ENCODE assay signal across 8 cellular contexts in the genomic region with DNA sequence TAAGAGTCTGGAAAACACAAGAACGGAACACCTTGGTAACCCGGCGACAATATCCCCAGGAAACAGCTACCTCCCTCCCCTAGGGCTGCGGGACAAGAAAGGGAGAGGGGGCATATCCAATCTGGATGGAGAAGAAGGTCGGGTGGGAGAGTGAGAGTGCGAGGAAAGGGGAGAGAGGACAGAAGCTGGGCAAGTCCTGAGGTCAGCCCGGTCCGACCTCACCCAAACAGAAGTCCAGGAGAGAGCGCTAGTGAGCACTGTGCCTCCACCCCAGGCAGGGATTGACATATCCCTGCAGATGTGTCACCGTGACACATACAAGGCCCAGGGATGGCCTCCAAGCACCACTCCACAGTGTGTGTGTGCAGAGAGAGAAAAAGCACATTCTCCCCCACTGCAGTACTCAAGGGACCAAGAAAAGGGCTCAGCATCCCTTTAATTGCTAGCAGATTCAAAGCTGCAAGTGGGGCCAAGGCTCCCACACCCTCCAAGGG. TPM values are rescaled to one million over a fixed set of nuclear protein-coding genes. Genes with fewer than 3 reads are reported as not detected.
DNase-seq lines count a peak whose midpoint lies in the region; ATAC-seq and TF ChIP-seq lines count a peak whose summit lies in the region.

No MANE protein-coding gene starts in this region.

- H3K27ac Mint-ChIP-seq in activated T-helper 17 cell treated with anti-CD3 and anti-CD28 coated beads, Interleukin-2, amount 50 U/mL, for 72 hours = peak overlapping the region; percentile 9

- in situ Hi-C loops in GM13977 (cut with MboI; ENCODE audit: low pct_unique_long_range_greater_than_20kb, low sequenced_read_pairs, unreplicated experiment) = loop anchor here (10.0 to 25.0 kb wide), 3 partner anchors 237 to 636 kb away; partner anchors contain the start of gene BPHL

- no peaks in the 10 kb centered on the region for H3K9me3 Mint-ChIP-seq in activated T-helper 17 cell treated with anti-CD3 and anti-CD28 coated beads, Interleukin-2, amount 50 U/mL, for 72 hours

- ATAC-seq in activated T-helper 17 cell treated with anti-CD3 and anti-CD28 coated beads, Interleukin-2, amount 50 U/mL, for 72 hours (replicated peaks) = peak; percentile 68
- no peak for ATAC-seq in GM18498 (IDR thresholded peaks at IDR 0.05; ENCODE audit: unreplicated experiment)

- H3K36me3 Mint-ChIP-seq in activated T-helper 17 cell treated with anti-CD3 and anti-CD28 coated beads, Interleukin-2, amount 50 U/mL, for 72 hours (ENCODE audit: low read depth) = peaks cover 4% of the 10 kb centered on the region

- peaks cover 20% of the 10 kb centered on the region for H3K4me1 Mint-ChIP-seq in activated T-helper 17 cell treated with anti-CD3 and anti-CD28 coated beads, Interleukin-2, amount 50 U/mL, for 72 hours

- peak; percentile 71 for TF ChIP-seq CTCF in GM13977 (IDR thresholded peaks at IDR 0.05; ENCODE audit: extremely low read depth, insufficient read depth, missing control alignments)

- peaks cover 4% of the 10 kb centered on the region for H3K27me3 Mint-ChIP-seq in activated T-helper 17 cell treated with anti-CD3 and anti-CD28 coated beads, Interleukin-2, amount 50 U/mL, for 72 hours

- peak overlapping the region; percentile 64 for H3K4me3 Mint-ChIP-seq in activated T-helper 17 cell treated with anti-CD3 and anti-CD28 coated beads, Interleukin-2, amount 50 U/mL, for 72 hours

- DNase-seq in AG08395 (ENCODE audit: low spot score) (peak; percentile 92), GM13977 (ENCODE audit: low spot score) (peak; percentile 77), NCI-H226 (peak; percentile 29), globus pallidus (ENCODE audit: low spot score) (peak; percentile 66), pons (ENCODE audit: low spot score) (peak; percentile 58), middle frontal gyrus (ENCODE audit: extremely low spot score, low spot score) (no peak)

RNA-seq across cellular contexts. Expression of gene PXDC1, which starts 3.3 kb away (rescaled TPM):
- total RNA-seq in activated T-helper 17 cell treated with anti-CD3 and anti-CD28 coated beads, Interleukin-2, amount 50 U/mL, for 72 hours = 1 to 10 TPM; 5.5 to 8.3 TPM
